In genomic region chr11:102346748-102347525, GRCh38 we compare ENCODE assay signal across 1 cellular context.
TF ChIP-seq lines count a peak whose summit lies in the region.

TSS of gene BIRC2 (plus strand) at chr11:102347214. CDS start at chr11:102349855, 2,641 bp downstream.

TF ChIP-seq in WTC11, 78 proteins besides CTCF, POLR2A, EP300 and RAD21 (continued from another document and continues in another):
- TF ChIP-seq ZNF317 (CRISPR knock-in tag; IDR thresholded peaks at IDR 0.05; ENCODE audit: borderline replicate concordance, low read depth), result no peak
- no peak for TF ChIP-seq ZNF671 (CRISPR knock-in tag; IDR thresholded peaks at IDR 0.05)
- TF ChIP-seq ERG (CRISPR knock-in tag; IDR thresholded peaks at IDR 0.05), result 0 out of 2 replicates have a peak, but pooled peaks have one; percentile 31
- TF ChIP-seq, protein P1, sequence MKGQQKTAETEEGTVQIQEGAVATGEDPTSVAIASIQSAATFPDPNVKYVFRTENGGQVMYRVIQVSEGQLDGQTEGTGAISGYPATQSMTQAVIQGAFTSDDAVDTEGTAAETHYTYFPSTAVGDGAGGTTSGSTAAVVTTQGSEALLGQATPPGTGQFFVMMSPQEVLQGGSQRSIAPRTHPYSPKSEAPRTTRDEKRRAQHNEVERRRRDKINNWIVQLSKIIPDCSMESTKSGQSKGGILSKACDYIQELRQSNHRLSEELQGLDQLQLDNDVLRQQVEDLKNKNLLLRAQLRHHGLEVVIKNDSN (CRISPR knock-in tag; IDR thresholded peaks at IDR 0.05), result peak; percentile 72
- TF ChIP-seq, protein P2, sequence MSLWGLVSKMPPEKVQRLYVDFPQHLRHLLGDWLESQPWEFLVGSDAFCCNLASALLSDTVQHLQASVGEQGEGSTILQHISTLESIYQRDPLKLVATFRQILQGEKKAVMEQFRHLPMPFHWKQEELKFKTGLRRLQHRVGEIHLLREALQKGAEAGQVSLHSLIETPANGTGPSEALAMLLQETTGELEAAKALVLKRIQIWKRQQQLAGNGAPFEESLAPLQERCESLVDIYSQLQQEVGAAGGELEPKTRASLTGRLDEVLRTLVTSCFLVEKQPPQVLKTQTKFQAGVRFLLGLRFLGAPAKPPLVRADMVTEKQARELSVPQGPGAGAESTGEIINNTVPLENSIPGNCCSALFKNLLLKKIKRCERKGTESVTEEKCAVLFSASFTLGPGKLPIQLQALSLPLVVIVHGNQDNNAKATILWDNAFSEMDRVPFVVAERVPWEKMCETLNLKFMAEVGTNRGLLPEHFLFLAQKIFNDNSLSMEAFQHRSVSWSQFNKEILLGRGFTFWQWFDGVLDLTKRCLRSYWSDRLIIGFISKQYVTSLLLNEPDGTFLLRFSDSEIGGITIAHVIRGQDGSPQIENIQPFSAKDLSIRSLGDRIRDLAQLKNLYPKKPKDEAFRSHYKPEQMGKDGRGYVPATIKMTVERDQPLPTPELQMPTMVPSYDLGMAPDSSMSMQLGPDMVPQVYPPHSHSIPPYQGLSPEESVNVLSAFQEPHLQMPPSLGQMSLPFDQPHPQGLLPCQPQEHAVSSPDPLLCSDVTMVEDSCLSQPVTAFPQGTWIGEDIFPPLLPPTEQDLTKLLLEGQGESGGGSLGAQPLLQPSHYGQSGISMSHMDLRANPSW (CRISPR knock-in tag; conservative IDR thresholded peaks at IDR 0.05; ENCODE audit: low read depth), result no peak
- peak; percentile 84 for TF ChIP-seq E2F5 (CRISPR knock-in tag; IDR thresholded peaks at IDR 0.05)
- TF ChIP-seq TEAD1 (CRISPR knock-in tag; IDR thresholded peaks at IDR 0.05), result 0 out of 2 replicates have a peak, but pooled peaks have one; percentile 13
- no peak for TF ChIP-seq OVOL2 (CRISPR knock-in tag; IDR thresholded peaks at IDR 0.05; ENCODE audit: borderline replicate concordance)
- TF ChIP-seq SOX15 (CRISPR knock-in tag; IDR thresholded peaks at IDR 0.05), result no peak
- no peak for TF ChIP-seq PREB (CRISPR knock-in tag; IDR thresholded peaks at IDR 0.05; ENCODE audit: borderline replicate concordance)
- no peak for TF ChIP-seq AR (CRISPR knock-in tag; IDR thresholded peaks at IDR 0.05)
- TF ChIP-seq, protein P3, sequence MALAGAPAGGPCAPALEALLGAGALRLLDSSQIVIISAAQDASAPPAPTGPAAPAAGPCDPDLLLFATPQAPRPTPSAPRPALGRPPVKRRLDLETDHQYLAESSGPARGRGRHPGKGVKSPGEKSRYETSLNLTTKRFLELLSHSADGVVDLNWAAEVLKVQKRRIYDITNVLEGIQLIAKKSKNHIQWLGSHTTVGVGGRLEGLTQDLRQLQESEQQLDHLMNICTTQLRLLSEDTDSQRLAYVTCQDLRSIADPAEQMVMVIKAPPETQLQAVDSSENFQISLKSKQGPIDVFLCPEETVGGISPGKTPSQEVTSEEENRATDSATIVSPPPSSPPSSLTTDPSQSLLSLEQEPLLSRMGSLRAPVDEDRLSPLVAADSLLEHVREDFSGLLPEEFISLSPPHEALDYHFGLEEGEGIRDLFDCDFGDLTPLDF (CRISPR knock-in tag; IDR thresholded peaks at IDR 0.05), result no peak
- TF ChIP-seq ZNF121 (CRISPR knock-in tag; IDR thresholded peaks at IDR 0.05), result no peak
- TF ChIP-seq FOXK1 (CRISPR knock-in tag; IDR thresholded peaks at IDR 0.05), result peak; percentile 74; the same call in 1 of the 2 replicates
- TF ChIP-seq TEAD4 (CRISPR knock-in tag; IDR thresholded peaks at IDR 0.05), result no peak
- no peak for TF ChIP-seq EMX1 (CRISPR knock-in tag; IDR thresholded peaks at IDR 0.05)
- TF ChIP-seq ELF4 (CRISPR knock-in tag; IDR thresholded peaks at IDR 0.05; ENCODE audit: low read depth), result no peak
- TF ChIP-seq, protein P4, sequence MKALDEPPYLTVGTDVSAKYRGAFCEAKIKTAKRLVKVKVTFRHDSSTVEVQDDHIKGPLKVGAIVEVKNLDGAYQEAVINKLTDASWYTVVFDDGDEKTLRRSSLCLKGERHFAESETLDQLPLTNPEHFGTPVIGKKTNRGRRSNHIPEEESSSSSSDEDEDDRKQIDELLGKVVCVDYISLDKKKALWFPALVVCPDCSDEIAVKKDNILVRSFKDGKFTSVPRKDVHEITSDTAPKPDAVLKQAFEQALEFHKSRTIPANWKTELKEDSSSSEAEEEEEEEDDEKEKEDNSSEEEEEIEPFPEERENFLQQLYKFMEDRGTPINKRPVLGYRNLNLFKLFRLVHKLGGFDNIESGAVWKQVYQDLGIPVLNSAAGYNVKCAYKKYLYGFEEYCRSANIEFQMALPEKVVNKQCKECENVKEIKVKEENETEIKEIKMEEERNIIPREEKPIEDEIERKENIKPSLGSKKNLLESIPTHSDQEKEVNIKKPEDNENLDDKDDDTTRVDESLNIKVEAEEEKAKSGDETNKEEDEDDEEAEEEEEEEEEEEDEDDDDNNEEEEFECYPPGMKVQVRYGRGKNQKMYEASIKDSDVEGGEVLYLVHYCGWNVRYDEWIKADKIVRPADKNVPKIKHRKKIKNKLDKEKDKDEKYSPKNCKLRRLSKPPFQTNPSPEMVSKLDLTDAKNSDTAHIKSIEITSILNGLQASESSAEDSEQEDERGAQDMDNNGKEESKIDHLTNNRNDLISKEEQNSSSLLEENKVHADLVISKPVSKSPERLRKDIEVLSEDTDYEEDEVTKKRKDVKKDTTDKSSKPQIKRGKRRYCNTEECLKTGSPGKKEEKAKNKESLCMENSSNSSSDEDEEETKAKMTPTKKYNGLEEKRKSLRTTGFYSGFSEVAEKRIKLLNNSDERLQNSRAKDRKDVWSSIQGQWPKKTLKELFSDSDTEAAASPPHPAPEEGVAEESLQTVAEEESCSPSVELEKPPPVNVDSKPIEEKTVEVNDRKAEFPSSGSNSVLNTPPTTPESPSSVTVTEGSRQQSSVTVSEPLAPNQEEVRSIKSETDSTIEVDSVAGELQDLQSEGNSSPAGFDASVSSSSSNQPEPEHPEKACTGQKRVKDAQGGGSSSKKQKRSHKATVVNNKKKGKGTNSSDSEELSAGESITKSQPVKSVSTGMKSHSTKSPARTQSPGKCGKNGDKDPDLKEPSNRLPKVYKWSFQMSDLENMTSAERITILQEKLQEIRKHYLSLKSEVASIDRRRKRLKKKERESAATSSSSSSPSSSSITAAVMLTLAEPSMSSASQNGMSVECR (CRISPR knock-in tag; IDR thresholded peaks at IDR 0.05; ENCODE audit: borderline replicate concordance), result peak; percentile 83; the same call in 1 of the 2 replicates
- TF ChIP-seq CREB1 (CRISPR knock-in tag; IDR thresholded peaks at IDR 0.05), result 0 out of 2 replicates have a peak, but pooled peaks have one; percentile 13
- TF ChIP-seq RELA (CRISPR knock-in tag; IDR thresholded peaks at IDR 0.05; ENCODE audit: borderline replicate concordance), result peak; percentile 30; the same call in 1 of the 2 replicates
- peak; percentile 89 for TF ChIP-seq FOXP4 (CRISPR knock-in tag; IDR thresholded peaks at IDR 0.05)
- no peak for TF ChIP-seq IRF2 (CRISPR knock-in tag; IDR thresholded peaks at IDR 0.05; ENCODE audit: borderline replicate concordance, low read depth)
- TF ChIP-seq SMAD4 (CRISPR knock-in tag; IDR thresholded peaks at IDR 0.05), result no peak
- TF ChIP-seq RORB (CRISPR knock-in tag; IDR thresholded peaks at IDR 0.05), result no peak
- no peak for TF ChIP-seq ZNF281 (CRISPR knock-in tag; IDR thresholded peaks at IDR 0.05)
- TF ChIP-seq, protein P5, sequence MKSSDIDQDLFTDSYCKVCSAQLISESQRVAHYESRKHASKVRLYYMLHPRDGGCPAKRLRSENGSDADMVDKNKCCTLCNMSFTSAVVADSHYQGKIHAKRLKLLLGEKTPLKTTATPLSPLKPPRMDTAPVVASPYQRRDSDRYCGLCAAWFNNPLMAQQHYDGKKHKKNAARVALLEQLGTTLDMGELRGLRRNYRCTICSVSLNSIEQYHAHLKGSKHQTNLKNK (CRISPR knock-in tag; IDR thresholded peaks at IDR 0.05), result no peak
- TF ChIP-seq SP1 (CRISPR knock-in tag; conservative IDR thresholded peaks at IDR 0.05), result peak; percentile 82
- 0 out of 2 replicates have a peak, but pooled peaks have one; percentile 21 for TF ChIP-seq JUN (CRISPR knock-in tag; IDR thresholded peaks at IDR 0.05)
- no peak for TF ChIP-seq ATF1 (CRISPR knock-in tag; IDR thresholded peaks at IDR 0.05)
- peak; percentile 66; the same call in 1 of the 2 replicates for TF ChIP-seq TP53 (CRISPR knock-in tag; IDR thresholded peaks at IDR 0.05)
- no peak for TF ChIP-seq ATF6 (CRISPR knock-in tag; IDR thresholded peaks at IDR 0.05)
